Comparison of ENCODE assay signal across 25 cellular contexts in the genomic region with DNA sequence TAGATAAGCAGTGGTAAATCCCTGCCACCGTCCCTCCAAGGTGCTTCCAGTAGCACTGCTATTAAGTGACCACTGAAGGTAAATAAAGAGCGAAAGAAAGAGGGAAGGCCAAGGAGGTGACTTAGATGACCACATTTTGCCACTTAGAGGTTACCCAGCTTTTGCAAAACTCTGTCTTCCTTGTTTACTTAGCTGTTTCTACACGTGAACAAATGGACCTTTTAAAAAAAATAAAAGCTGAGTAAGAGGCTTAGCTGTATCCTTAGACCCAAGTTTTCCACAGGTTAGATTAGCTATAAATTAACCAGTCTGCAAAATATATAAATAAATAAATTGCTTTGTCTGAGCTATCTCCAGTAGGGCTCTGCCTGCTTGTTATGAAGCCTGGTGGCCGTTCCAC.
"Had no signal": no experiment of that assay in that cellular context is flagged by ENCODE, and none has a peak within 500 bp of the region (broad histone marks: within the 10 kb centered on the region; RNA-seq: fewer than 3 reads in every experiment).

No MANE protein-coding gene starts in this region.

- DNase-seq: activated CD4-positive, alpha-beta T cell treated with anti-CD3 and anti-CD28 coated beads for 4 hours; activated CD4-positive, alpha-beta T cell treated with anti-CD3 and anti-CD28 coated beads, Interleukin-2, amount 50 U/mL, for 48 hours; activated CD4-positive, CD25-positive, alpha-beta regulatory T cell; activated CD8-positive, alpha-beta memory T cell treated with anti-CD3 and anti-CD28 coated beads, Interleukin-2, amount 50 U/mL, for 48 hours; activated naive CD4-positive, alpha-beta T cell treated with Interleukin-2 at 50 U/mL for 16 hours; activated naive CD8-positive, alpha-beta T cell treated with anti-CD3 and anti-CD28 coated beads for 36 hours; activated T-cell treated with anti-CD3 and anti-CD28 coated beads, Interleukin-2, amount 50 U/mL, for 4 hours; effector memory CD4-positive, alpha-beta T cell; glutamatergic neuron; hypothalamus; left colon; lower lobe of right lung; naive B cell; right cardiac atrium; stimulated activated CD4-positive, alpha-beta T cell treated with anti-CD3 and anti-CD28 coated beads, Interleukin-1b, Interleukin-23, amount 100 ng/mL, for 48 hours; substantia nigra; thyroid gland; upper lobe of right lung had no signal

- H3K9ac ChIP-seq: neural progenitor cell had no signal

- H3K9me3 ChIP-seq: breast epithelium, lower lobe of right lung, prostate gland, thyroid gland, upper lobe of right lung had no signal

- H3K36me3 ChIP-seq: breast epithelium, esophagus muscularis mucosa, lower lobe of right lung, neural progenitor cell, prostate gland, thyroid gland, upper lobe of right lung had no signal

- H3K4me2 ChIP-seq: neural progenitor cell had no signal

- ATAC-seq: activated T-cell treated with anti-CD3 and anti-CD28 coated beads, Interleukin-2, amount 50 U/mL, for 4 hours; left colon; lower lobe of right lung; right cardiac atrium; upper lobe of right lung had no signal

- H3K27ac ChIP-seq: breast epithelium, esophagus muscularis mucosa, lower lobe of right lung, neural progenitor cell, prostate gland, skin epidermis, thyroid gland, upper lobe of right lung had no signal

- FAIRE-seq: colon, frontal cortex had no signal

- H3K4me1 ChIP-seq: breast epithelium, esophagus muscularis mucosa, lower lobe of right lung, prostate gland, thyroid gland, upper lobe of right lung had no signal

- H3K27me3 ChIP-seq: neural progenitor cell, thyroid gland, upper lobe of right lung had no signal

- H2AFZ ChIP-seq: neural progenitor cell had no signal

- H3K4me3 ChIP-seq: breast epithelium, esophagus muscularis mucosa, lower lobe of right lung, neural progenitor cell, prostate gland, skin epidermis, thyroid gland, upper lobe of right lung had no signal
